ENCODE assay signal across 1 cellular context in the genomic region with DNA sequence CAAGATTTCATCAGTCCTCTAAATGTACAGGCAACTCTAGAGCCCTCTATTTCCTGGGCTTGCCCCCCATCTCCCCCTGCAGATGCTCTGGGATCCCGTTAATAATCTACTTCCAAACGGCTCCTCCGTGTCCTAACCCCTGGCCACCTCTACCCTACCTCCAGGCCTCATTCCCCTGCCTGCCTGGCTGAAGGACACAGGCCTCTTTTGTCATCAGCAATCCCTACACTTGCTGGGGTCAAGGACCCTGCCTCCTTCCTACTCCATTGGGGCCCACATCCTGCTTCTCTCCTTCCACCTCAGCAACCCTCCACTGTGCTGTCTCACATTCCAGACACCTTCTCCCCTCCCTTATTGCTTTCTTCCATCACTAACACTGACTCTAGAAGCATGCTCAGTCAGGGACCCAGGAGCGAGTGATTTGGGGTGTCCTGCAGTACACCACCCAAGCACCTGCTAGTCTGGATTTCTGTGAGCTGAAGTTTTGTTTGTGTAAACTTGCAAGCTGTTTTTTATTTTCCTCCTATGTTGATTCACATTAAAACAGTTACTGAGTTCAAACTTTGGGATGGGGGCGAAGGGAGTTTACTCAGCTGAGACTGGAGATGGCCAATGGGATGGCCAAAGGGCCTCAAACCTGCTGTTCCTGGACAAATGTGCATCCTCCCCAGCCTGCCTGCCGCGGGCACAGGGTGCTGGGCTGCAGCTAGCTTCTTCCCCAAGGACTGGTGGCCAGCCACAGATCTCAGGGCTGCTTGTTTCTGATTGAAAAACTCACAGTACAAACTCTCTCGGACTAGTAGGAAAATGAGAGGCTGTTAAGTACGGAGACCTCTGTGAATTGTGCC.
TF ChIP-seq lines count a peak whose summit lies in the region.

No MANE protein-coding gene starts in this region.

TF ChIP-seq in HepG2, 621 proteins besides CTCF, POLR2A, EP300 and RAD21 (continued from another document):
- TF ChIP-seq, protein P1, sequence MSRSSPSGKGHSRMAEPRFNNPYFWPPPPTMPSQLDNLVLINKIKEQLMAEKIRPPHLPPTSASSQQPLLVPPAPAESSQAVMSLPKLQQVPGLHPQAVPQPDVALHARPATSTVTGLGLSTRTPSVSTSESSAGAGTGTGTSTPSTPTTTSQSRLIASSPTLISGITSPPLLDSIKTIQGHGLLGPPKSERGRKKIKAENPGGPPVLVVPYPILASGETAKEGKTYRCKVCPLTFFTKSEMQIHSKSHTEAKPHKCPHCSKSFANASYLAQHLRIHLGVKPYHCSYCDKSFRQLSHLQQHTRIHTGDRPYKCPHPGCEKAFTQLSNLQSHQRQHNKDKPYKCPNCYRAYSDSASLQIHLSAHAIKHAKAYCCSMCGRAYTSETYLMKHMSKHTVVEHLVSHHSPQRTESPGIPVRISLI (CRISPR knock-in tag; IDR thresholded peaks at IDR 0.05; ENCODE audit: borderline replicate concordance) = no peak
- TF ChIP-seq HDAC2 (CRISPR knock-in tag; IDR thresholded peaks at IDR 0.05) (peak; percentile 44), NR2F6 (IDR thresholded peaks at IDR 0.05) (peak; percentile 83), NR2F6 (CRISPR knock-in tag; IDR thresholded peaks at IDR 0.05) (peak; percentile 91), ZNF660 (CRISPR knock-in tag; IDR thresholded peaks at IDR 0.05; ENCODE audit: borderline replicate concordance, low read depth) (no peak), ZNF282 (IDR thresholded peaks at IDR 0.05; ENCODE audit: partially characterized antibody) (no peak), TEAD3 (CRISPR knock-in tag; optimal IDR thresholded peaks at IDR 0.05; ENCODE audit: borderline replicate concordance) (peak; percentile 79), SNRNP70 (IDR thresholded peaks at IDR 0.05; ENCODE audit: low read depth, low read length) (no peak), FOXJ3 (CRISPR knock-in tag; IDR thresholded peaks at IDR 0.05; ENCODE audit: borderline replicate concordance) (no peak), RARA (CRISPR knock-in tag; IDR thresholded peaks at IDR 0.05) (peak; percentile 81), U2AF1 (optimal IDR thresholded peaks at IDR 0.05; ENCODE audit: low read depth, low read length) (no peak), ZNF616 (CRISPR knock-in tag; IDR thresholded peaks at IDR 0.05; ENCODE audit: low read depth) (no peak), DPF2 (CRISPR knock-in tag; IDR thresholded peaks at IDR 0.05; ENCODE audit: borderline replicate concordance, low read depth) (no peak), MAFF (IDR thresholded peaks at IDR 0.05; ENCODE audit: low read depth, low read length) (no peak), FOXK1 (CRISPR knock-in tag; IDR thresholded peaks at IDR 0.05; ENCODE audit: borderline replicate concordance, low read depth) (no peak), GPN1 (CRISPR knock-in tag; IDR thresholded peaks at IDR 0.05; ENCODE audit: borderline replicate concordance) (no peak), ZNF788 (CRISPR knock-in tag; IDR thresholded peaks at IDR 0.05; ENCODE audit: borderline replicate concordance) (no peak), KDM4B (CRISPR knock-in tag; IDR thresholded peaks at IDR 0.05) (no peak), TP53 (CRISPR knock-in tag; conservative IDR thresholded peaks at IDR 0.05) (no peak), MIER3 (CRISPR knock-in tag; IDR thresholded peaks at IDR 0.05; ENCODE audit: borderline replicate concordance) (no peak), ZNF292 (CRISPR knock-in tag; IDR thresholded peaks at IDR 0.05; ENCODE audit: borderline replicate concordance, low read depth) (0 out of 2 replicates have a peak, but pooled peaks have one; percentile 14), ZNF773 (CRISPR knock-in tag; IDR thresholded peaks at IDR 0.05; ENCODE audit: borderline replicate concordance) (no peak), HMGA1 (CRISPR knock-in tag; conservative IDR thresholded peaks at IDR 0.05) (no peak), HDAC1 (CRISPR knock-in tag; IDR thresholded peaks at IDR 0.05) (peak; percentile 35; the same call in 1 of the 2 replicates)
- TF ChIP-seq, protein P2, sequence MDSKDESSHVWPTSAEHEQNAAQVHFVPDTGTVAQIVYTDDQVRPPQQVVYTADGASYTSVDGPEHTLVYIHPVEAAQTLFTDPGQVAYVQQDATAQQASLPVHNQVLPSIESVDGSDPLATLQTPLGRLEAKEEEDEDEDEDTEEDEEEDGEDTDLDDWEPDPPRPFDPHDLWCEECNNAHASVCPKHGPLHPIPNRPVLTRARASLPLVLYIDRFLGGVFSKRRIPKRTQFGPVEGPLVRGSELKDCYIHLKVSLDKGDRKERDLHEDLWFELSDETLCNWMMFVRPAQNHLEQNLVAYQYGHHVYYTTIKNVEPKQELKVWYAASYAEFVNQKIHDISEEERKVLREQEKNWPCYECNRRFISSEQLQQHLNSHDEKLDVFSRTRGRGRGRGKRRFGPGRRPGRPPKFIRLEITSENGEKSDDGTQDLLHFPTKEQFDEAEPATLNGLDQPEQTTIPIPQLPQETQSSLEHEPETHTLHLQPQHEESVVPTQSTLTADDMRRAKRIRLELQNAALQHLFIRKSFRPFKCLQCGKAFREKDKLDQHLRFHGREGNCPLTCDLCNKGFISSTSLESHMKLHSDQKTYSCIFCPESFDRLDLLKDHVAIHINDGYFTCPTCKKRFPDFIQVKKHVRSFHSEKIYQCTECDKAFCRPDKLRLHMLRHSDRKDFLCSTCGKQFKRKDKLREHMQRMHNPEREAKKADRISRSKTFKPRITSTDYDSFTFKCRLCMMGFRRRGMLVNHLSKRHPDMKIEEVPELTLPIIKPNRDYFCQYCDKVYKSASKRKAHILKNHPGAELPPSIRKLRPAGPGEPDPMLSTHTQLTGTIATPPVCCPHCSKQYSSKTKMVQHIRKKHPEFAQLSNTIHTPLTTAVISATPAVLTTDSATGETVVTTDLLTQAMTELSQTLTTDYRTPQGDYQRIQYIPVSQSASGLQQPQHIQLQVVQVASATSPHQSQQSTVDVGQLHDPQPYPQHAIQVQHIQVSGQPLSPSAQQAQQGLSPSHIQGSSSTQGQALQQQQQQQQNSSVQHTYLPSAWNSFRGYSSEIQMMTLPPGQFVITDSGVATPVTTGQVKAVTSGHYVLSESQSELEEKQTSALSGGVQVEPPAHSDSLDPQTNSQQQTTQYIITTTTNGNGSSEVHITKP (CRISPR knock-in tag; IDR thresholded peaks at IDR 0.05; ENCODE audit: low read depth) = no peak
- TF ChIP-seq, protein P3, sequence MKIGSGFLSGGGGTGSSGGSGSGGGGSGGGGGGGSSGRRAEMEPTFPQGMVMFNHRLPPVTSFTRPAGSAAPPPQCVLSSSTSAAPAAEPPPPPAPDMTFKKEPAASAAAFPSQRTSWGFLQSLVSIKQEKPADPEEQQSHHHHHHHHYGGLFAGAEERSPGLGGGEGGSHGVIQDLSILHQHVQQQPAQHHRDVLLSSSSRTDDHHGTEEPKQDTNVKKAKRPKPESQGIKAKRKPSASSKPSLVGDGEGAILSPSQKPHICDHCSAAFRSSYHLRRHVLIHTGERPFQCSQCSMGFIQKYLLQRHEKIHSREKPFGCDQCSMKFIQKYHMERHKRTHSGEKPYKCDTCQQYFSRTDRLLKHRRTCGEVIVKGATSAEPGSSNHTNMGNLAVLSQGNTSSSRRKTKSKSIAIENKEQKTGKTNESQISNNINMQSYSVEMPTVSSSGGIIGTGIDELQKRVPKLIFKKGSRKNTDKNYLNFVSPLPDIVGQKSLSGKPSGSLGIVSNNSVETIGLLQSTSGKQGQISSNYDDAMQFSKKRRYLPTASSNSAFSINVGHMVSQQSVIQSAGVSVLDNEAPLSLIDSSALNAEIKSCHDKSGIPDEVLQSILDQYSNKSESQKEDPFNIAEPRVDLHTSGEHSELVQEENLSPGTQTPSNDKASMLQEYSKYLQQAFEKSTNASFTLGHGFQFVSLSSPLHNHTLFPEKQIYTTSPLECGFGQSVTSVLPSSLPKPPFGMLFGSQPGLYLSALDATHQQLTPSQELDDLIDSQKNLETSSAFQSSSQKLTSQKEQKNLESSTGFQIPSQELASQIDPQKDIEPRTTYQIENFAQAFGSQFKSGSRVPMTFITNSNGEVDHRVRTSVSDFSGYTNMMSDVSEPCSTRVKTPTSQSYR (CRISPR knock-in tag; IDR thresholded peaks at IDR 0.05; ENCODE audit: borderline replicate concordance) = peak; percentile 17; the same call in 1 of the 2 replicates
- TF ChIP-seq, protein P4, sequence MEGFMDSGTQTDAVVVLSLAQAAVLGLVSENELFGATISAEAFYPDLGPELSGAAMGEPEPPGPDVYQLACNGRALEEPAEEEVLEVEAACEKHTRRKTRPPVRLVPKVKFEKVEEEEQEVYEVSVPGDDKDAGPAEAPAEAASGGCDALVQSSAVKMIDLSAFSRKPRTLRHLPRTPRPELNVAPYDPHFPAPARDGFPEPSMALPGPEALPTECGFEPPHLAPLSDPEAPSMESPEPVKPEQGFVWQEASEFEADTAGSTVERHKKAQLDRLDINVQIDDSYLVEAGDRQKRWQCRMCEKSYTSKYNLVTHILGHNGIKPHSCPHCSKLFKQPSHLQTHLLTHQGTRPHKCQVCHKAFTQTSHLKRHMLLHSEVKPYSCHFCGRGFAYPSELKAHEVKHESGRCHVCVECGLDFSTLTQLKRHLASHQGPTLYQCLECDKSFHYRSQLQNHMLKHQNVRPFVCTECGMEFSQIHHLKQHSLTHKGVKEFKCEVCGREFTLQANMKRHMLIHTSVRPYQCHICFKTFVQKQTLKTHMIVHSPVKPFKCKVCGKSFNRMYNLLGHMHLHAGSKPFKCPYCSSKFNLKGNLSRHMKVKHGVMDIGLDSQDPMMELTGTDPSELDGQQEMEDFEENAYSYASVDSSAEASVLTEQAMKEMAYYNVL (CRISPR knock-in tag; IDR thresholded peaks at IDR 0.05; ENCODE audit: borderline replicate concordance) = peak; percentile 30; the same call in 1 of the 2 replicates
- TF ChIP-seq, protein P5, sequence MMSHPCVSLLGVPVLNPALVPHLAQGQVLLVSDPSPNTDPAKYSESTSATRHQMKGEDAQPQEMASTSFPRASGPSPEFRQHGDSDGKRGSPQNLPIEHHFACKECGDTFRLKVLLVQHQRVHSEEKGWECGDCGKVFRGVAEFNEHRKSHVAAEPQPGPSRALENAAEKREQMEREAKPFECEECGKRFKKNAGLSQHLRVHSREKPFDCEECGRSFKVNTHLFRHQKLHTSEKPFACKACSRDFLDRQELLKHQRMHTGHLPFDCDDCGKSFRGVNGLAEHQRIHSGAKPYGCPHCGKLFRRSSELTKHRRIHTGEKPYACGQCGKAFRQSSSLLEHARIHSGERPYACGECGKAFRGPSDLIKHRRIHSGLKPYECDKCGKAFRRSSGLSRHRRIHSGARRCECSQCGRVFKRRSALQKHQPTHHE (CRISPR knock-in tag; IDR thresholded peaks at IDR 0.05; ENCODE audit: borderline replicate concordance) = no peak
- TF ChIP-seq, protein P6, sequence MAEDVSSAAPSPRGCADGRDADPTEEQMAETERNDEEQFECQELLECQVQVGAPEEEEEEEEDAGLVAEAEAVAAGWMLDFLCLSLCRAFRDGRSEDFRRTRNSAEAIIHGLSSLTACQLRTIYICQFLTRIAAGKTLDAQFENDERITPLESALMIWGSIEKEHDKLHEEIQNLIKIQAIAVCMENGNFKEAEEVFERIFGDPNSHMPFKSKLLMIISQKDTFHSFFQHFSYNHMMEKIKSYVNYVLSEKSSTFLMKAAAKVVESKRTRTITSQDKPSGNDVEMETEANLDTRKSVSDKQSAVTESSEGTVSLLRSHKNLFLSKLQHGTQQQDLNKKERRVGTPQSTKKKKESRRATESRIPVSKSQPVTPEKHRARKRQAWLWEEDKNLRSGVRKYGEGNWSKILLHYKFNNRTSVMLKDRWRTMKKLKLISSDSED (CRISPR knock-in tag; IDR thresholded peaks at IDR 0.05) = no peak
- TF ChIP-seq, protein P7, sequence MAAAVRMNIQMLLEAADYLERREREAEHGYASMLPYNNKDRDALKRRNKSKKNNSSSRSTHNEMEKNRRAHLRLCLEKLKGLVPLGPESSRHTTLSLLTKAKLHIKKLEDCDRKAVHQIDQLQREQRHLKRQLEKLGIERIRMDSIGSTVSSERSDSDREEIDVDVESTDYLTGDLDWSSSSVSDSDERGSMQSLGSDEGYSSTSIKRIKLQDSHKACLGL (CRISPR knock-in tag; IDR thresholded peaks at IDR 0.05) = no peak
- TF ChIP-seq, protein P8, sequence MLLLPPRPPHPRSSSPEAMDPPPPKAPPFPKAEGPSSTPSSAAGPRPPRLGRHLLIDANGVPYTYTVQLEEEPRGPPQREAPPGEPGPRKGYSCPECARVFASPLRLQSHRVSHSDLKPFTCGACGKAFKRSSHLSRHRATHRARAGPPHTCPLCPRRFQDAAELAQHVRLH (CRISPR knock-in tag; IDR thresholded peaks at IDR 0.05; ENCODE audit: borderline replicate concordance, low read depth) = no peak
- TF ChIP-seq, protein P9, sequence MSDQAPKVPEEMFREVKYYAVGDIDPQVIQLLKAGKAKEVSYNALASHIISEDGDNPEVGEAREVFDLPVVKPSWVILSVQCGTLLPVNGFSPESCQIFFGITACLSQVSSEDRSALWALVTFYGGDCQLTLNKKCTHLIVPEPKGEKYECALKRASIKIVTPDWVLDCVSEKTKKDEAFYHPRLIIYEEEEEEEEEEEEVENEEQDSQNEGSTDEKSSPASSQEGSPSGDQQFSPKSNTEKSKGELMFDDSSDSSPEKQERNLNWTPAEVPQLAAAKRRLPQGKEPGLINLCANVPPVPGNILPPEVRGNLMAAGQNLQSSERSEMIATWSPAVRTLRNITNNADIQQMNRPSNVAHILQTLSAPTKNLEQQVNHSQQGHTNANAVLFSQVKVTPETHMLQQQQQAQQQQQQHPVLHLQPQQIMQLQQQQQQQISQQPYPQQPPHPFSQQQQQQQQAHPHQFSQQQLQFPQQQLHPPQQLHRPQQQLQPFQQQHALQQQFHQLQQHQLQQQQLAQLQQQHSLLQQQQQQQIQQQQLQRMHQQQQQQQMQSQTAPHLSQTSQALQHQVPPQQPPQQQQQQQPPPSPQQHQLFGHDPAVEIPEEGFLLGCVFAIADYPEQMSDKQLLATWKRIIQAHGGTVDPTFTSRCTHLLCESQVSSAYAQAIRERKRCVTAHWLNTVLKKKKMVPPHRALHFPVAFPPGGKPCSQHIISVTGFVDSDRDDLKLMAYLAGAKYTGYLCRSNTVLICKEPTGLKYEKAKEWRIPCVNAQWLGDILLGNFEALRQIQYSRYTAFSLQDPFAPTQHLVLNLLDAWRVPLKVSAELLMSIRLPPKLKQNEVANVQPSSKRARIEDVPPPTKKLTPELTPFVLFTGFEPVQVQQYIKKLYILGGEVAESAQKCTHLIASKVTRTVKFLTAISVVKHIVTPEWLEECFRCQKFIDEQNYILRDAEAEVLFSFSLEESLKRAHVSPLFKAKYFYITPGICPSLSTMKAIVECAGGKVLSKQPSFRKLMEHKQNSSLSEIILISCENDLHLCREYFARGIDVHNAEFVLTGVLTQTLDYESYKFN (CRISPR knock-in tag; conservative IDR thresholded peaks at IDR 0.05) = peak; percentile 76
